In the genomic region with DNA sequence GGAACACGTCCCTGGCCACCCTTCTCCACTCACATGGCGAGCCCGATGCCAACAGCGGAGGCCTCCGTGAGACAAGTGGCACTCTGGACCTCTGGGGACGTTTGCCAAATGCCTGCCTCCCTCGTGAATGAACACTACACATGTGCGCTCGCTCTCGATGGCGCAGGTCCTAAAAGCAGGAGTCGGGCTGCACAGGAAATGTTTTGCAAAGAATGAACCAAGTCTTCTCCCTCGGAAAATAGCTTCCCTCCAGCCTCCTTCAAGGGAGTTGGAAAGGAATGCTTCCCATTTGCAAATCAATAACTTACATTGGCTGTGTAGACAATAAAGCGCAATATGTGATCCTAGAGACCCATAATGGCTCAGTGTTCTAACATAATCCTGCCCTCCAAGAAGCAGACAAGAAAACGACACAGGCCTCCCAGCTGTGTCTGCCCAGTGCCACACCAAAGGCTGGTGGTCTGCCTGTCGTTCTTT, we compare ENCODE assay signal across 1 cellular context.
TF ChIP-seq lines count a peak whose summit lies in the region.

No MANE protein-coding gene starts in this region.

TF ChIP-seq in H1, 55 proteins besides CTCF, POLR2A, EP300 and RAD21:
- TF ChIP-seq ASH2L (IDR thresholded peaks at IDR 0.05; ENCODE audit: low read length) (peak; percentile 71), FOSL1 (IDR thresholded peaks at IDR 0.05; ENCODE audit: insufficient read depth, low read depth, low read length) (no peak), PHF8 (conservative IDR thresholded peaks at IDR 0.05; ENCODE audit: low read depth, low read length) (no peak), EGR1 (IDR thresholded peaks at IDR 0.05; ENCODE audit: borderline replicate concordance, low read depth, low read length) (no peak), RNF2 (IDR thresholded peaks at IDR 0.05; ENCODE audit: borderline replicate concordance, low read depth, low read length, missing control alignments, poor library complexity, severe bottlenecking) (no peak), CHD2 (IDR thresholded peaks at IDR 0.05; ENCODE audit: low read length) (no peak), TCF12 (IDR thresholded peaks at IDR 0.05; ENCODE audit: low read depth, low read length) (peak; percentile 46; the same call in 1 of the 2 replicates), TAF7 (optimal IDR thresholded peaks at IDR 0.05; ENCODE audit: borderline replicate concordance, low read depth, low read length) (no peak), BACH1 (IDR thresholded peaks at IDR 0.05; ENCODE audit: low read length) (no peak), BCL11A (IDR thresholded peaks at IDR 0.05; ENCODE audit: low read depth in 2 of 2, low read length in 2 of 2) (peak in 1 of 2 experiments; percentile 37), JUN (IDR thresholded peaks at IDR 0.05; ENCODE audit: low read depth, low read length) (no peak), SP2 (IDR thresholded peaks at IDR 0.05; ENCODE audit: low read length) (no peak), POU5F1 (IDR thresholded peaks at IDR 0.05; ENCODE audit: low read depth, low read length) (no peak), NRF1 (IDR thresholded peaks at IDR 0.05; ENCODE audit: low read depth, low read length) (no peak), SIN3A (conservative IDR thresholded peaks at IDR 0.05 in 1 of 2, IDR thresholded peaks at IDR 0.05 in 1 of 2; ENCODE audit: low read depth in 1 of 2, low read length in 2 of 2) (no peak), RXRA (IDR thresholded peaks at IDR 0.05; ENCODE audit: insufficient read depth, low read depth, low read length) (no peak), RFX5 (IDR thresholded peaks at IDR 0.05; ENCODE audit: borderline replicate concordance, low read depth, low read length) (no peak), CHD1 (IDR thresholded peaks at IDR 0.05; ENCODE audit: low read depth, low read length) (no peak), SIRT6 (IDR thresholded peaks at IDR 0.05; ENCODE audit: low read length) (no peak), ZNF274 (IDR thresholded peaks at IDR 0.05; ENCODE audit: borderline replicate concordance, extremely low read depth, low read length) (no peak), CBX5 (IDR thresholded peaks at IDR 0.05; ENCODE audit: low read depth, low read length) (no peak), POLR2AphosphoS5 (IDR thresholded peaks at IDR 0.05; ENCODE audit: low read depth, low read length) (peak; percentile 24; the same call in 1 of the 2 replicates), CEBPB (IDR thresholded peaks at IDR 0.05; ENCODE audit: low read depth, low read length) (no peak), TBP (IDR thresholded peaks at IDR 0.05; ENCODE audit: low read depth, low read length) (no peak), CTBP2 (IDR thresholded peaks at IDR 0.05; ENCODE audit: borderline replicate concordance, insufficient read depth, insufficient read length, low read length) (no peak), CBX8 (IDR thresholded peaks at IDR 0.05; ENCODE audit: borderline replicate concordance, low read depth, low read length) (no peak), TEAD4 (IDR thresholded peaks at IDR 0.05; ENCODE audit: low read depth, low read length) (peak; percentile 73; the same call in 1 of the 2 replicates), HDAC6 (IDR thresholded peaks at IDR 0.05; ENCODE audit: low read depth, low read length) (no peak), TAF1 (IDR thresholded peaks at IDR 0.05; ENCODE audit: low read depth, low read length) (no peak), SP1 (IDR thresholded peaks at IDR 0.05; ENCODE audit: low read depth, low read length) (no peak), SAP30 (IDR thresholded peaks at IDR 0.05; ENCODE audit: insufficient read depth, insufficient replicate concordance, low read length) (no peak), EZH2 (IDR thresholded peaks at IDR 0.05; ENCODE audit: low read depth, low read length, severe bottlenecking) (no peak), HDAC2 (IDR thresholded peaks at IDR 0.05; ENCODE audit: borderline replicate concordance in 1 of 2, low read depth in 2 of 2, low read length in 2 of 2) (peak in 1 of 2 experiments; percentile 87; a peak in 2 of 4 replicates), KDM4A (IDR thresholded peaks at IDR 0.05; ENCODE audit: low read depth, low read length, severe bottlenecking) (no peak), YY1 (IDR thresholded peaks at IDR 0.05; ENCODE audit: low read depth, low read length) (0 out of 2 replicates have a peak, but pooled peaks have one; percentile 15), SRF (IDR thresholded peaks at IDR 0.05; ENCODE audit: low read depth, low read length) (no peak), BRCA1 (IDR thresholded peaks at IDR 0.05; ENCODE audit: low read depth, low read length) (no peak), MAFK (IDR thresholded peaks at IDR 0.05; ENCODE audit: low read depth, low read length) (no peak)
- TF ChIP-seq, protein P1, sequence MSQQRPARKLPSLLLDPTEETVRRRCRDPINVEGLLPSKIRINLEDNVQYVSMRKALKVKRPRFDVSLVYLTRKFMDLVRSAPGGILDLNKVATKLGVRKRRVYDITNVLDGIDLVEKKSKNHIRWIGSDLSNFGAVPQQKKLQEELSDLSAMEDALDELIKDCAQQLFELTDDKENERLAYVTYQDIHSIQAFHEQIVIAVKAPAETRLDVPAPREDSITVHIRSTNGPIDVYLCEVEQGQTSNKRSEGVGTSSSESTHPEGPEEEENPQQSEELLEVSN (IDR thresholded peaks at IDR 0.05): peak; percentile 48; the same call in 1 of the 2 replicates
- TF ChIP-seq, protein P2, sequence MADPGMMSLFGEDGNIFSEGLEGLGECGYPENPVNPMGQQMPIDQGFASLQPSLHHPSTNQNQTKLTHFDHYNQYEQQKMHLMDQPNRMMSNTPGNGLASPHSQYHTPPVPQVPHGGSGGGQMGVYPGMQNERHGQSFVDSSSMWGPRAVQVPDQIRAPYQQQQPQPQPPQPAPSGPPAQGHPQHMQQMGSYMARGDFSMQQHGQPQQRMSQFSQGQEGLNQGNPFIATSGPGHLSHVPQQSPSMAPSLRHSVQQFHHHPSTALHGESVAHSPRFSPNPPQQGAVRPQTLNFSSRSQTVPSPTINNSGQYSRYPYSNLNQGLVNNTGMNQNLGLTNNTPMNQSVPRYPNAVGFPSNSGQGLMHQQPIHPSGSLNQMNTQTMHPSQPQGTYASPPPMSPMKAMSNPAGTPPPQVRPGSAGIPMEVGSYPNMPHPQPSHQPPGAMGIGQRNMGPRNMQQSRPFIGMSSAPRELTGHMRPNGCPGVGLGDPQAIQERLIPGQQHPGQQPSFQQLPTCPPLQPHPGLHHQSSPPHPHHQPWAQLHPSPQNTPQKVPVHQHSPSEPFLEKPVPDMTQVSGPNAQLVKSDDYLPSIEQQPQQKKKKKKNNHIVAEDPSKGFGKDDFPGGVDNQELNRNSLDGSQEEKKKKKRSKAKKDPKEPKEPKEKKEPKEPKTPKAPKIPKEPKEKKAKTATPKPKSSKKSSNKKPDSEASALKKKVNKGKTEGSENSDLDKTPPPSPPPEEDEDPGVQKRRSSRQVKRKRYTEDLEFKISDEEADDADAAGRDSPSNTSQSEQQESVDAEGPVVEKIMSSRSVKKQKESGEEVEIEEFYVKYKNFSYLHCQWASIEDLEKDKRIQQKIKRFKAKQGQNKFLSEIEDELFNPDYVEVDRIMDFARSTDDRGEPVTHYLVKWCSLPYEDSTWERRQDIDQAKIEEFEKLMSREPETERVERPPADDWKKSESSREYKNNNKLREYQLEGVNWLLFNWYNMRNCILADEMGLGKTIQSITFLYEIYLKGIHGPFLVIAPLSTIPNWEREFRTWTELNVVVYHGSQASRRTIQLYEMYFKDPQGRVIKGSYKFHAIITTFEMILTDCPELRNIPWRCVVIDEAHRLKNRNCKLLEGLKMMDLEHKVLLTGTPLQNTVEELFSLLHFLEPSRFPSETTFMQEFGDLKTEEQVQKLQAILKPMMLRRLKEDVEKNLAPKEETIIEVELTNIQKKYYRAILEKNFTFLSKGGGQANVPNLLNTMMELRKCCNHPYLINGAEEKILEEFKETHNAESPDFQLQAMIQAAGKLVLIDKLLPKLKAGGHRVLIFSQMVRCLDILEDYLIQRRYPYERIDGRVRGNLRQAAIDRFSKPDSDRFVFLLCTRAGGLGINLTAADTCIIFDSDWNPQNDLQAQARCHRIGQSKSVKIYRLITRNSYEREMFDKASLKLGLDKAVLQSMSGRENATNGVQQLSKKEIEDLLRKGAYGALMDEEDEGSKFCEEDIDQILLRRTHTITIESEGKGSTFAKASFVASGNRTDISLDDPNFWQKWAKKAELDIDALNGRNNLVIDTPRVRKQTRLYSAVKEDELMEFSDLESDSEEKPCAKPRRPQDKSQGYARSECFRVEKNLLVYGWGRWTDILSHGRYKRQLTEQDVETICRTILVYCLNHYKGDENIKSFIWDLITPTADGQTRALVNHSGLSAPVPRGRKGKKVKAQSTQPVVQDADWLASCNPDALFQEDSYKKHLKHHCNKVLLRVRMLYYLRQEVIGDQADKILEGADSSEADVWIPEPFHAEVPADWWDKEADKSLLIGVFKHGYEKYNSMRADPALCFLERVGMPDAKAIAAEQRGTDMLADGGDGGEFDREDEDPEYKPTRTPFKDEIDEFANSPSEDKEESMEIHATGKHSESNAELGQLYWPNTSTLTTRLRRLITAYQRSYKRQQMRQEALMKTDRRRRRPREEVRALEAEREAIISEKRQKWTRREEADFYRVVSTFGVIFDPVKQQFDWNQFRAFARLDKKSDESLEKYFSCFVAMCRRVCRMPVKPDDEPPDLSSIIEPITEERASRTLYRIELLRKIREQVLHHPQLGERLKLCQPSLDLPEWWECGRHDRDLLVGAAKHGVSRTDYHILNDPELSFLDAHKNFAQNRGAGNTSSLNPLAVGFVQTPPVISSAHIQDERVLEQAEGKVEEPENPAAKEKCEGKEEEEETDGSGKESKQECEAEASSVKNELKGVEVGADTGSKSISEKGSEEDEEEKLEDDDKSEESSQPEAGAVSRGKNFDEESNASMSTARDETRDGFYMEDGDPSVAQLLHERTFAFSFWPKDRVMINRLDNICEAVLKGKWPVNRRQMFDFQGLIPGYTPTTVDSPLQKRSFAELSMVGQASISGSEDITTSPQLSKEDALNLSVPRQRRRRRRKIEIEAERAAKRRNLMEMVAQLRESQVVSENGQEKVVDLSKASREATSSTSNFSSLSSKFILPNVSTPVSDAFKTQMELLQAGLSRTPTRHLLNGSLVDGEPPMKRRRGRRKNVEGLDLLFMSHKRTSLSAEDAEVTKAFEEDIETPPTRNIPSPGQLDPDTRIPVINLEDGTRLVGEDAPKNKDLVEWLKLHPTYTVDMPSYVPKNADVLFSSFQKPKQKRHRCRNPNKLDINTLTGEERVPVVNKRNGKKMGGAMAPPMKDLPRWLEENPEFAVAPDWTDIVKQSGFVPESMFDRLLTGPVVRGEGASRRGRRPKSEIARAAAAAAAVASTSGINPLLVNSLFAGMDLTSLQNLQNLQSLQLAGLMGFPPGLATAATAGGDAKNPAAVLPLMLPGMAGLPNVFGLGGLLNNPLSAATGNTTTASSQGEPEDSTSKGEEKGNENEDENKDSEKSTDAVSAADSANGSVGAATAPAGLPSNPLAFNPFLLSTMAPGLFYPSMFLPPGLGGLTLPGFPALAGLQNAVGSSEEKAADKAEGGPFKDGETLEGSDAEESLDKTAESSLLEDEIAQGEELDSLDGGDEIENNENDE (IDR thresholded peaks at IDR 0.05; ENCODE audit: insufficient replicate concordance, low read length): no peak
- TF ChIP-seq, protein P3, sequence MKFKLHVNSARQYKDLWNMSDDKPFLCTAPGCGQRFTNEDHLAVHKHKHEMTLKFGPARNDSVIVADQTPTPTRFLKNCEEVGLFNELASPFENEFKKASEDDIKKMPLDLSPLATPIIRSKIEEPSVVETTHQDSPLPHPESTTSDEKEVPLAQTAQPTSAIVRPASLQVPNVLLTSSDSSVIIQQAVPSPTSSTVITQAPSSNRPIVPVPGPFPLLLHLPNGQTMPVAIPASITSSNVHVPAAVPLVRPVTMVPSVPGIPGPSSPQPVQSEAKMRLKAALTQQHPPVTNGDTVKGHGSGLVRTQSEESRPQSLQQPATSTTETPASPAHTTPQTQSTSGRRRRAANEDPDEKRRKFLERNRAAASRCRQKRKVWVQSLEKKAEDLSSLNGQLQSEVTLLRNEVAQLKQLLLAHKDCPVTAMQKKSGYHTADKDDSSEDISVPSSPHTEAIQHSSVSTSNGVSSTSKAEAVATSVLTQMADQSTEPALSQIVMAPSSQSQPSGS (IDR thresholded peaks at IDR 0.05; ENCODE audit: low read length): no peak
- TF ChIP-seq, protein P4, sequence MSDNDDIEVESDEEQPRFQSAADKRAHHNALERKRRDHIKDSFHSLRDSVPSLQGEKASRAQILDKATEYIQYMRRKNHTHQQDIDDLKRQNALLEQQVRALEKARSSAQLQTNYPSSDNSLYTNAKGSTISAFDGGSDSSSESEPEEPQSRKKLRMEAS (IDR thresholded peaks at IDR 0.05): peak; percentile 29
- TF ChIP-seq, protein P5, sequence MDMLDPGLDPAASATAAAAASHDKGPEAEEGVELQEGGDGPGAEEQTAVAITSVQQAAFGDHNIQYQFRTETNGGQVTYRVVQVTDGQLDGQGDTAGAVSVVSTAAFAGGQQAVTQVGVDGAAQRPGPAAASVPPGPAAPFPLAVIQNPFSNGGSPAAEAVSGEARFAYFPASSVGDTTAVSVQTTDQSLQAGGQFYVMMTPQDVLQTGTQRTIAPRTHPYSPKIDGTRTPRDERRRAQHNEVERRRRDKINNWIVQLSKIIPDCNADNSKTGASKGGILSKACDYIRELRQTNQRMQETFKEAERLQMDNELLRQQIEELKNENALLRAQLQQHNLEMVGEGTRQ (IDR thresholded peaks at IDR 0.05; ENCODE audit: low read length): no peak
- TF ChIP-seq, protein P6, sequence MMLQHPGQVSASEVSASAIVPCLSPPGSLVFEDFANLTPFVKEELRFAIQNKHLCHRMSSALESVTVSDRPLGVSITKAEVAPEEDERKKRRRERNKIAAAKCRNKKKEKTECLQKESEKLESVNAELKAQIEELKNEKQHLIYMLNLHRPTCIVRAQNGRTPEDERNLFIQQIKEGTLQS (IDR thresholded peaks at IDR 0.05; ENCODE audit: insufficient read depth, low read depth, low read length): no peak
